18 cellular contexts compared by ENCODE assay signal in genomic region chr9:116859763-116860162, GRCh38.
DNase-seq lines count a peak whose midpoint lies in the region; ATAC-seq and TF ChIP-seq lines count a peak whose summit lies in the region.
"Had no signal": no experiment of that assay in that cellular context is flagged by ENCODE, and none has a peak within 500 bp of the region (broad histone marks: within the 10 kb centered on the region; RNA-seq: fewer than 3 reads in every experiment).

No MANE protein-coding gene starts in this region.

- H3K36me3 ChIP-seq in kidney epithelial cell (ENCODE audit: control insufficient read depth, insufficient read depth, low read length): no peaks in the 10 kb centered on the region
- H3K36me3 ChIP-seq: ascending aorta, heart right ventricle, spleen, upper lobe of left lung had no signal

- no peak for TF ChIP-seq CTCF in kidney epithelial cell (IDR thresholded peaks at IDR 0.05; ENCODE audit: insufficient read depth, low read length, poor library complexity, severe bottlenecking)

- intact Hi-C loops in Right ventricle myocardium inferior (cut with DNase I): loop anchor here (2.0 to 5.0 kb wide), 2 partner anchors 123 to 1267 kb away; no protein-coding TSS in a partner anchor

- DNase-seq in DMS79 treated with DMSO at 0.1 percent for 48 hours (lab: John Stamatoyannopoulos, UW) (peak; percentile 87), NCI-H187 treated with DMSO at 0.1 percent for 48 hours (lab: John Stamatoyannopoulos, UW) (peak; percentile 43), SW480 (ENCODE audit: low spot score) (peak; percentile 2), kidney epithelial cell (ENCODE audit: low read depth) (peak; percentile 14), NOMO-1 (lab: John Stamatoyannopoulos, UW; ENCODE audit: unreplicated experiment in 2 of 2) (no peak), Right ventricle myocardium inferior (ENCODE audit: missing footprints) (no peak)
- DNase-seq: activated naive CD4-positive, alpha-beta T cell treated with anti-CD3 and anti-CD28 coated beads, Interleukin-2, amount 50 U/mL, for 16 hours; immature natural killer cell; spleen; stimulated activated CD4-positive, alpha-beta T cell treated with anti-CD3 and anti-CD28 coated beads, Interleukin-4, amount 100 ng/mL, for 4 hours had no signal

- H3K27me3 ChIP-seq in kidney epithelial cell (ENCODE audit: control insufficient read depth, insufficient read depth, low read length): no peaks in the 10 kb centered on the region
- H3K27me3 ChIP-seq: ascending aorta, upper lobe of left lung had no signal

- ATAC-seq in HG03342 (IDR thresholded peaks at IDR 0.05; ENCODE audit: unreplicated experiment) (no peak), Right ventricle myocardium inferior (no peak), GM18511 (IDR thresholded peaks at IDR 0.05; ENCODE audit: unreplicated experiment) (no peak)
- ATAC-seq: activated T-cell treated with anti-CD3 and anti-CD28 coated beads, Interleukin-2, amount 50 U/mL, for 72 hours; effector memory CD8-positive, alpha-beta T cell; stimulated activated naive CD8-positive, alpha-beta T cell treated with anti-CD3 and anti-CD28 coated beads, Interleukin-15, amount 100 ng/mL, for 72 hours had no signal

- H3K4me3 ChIP-seq in kidney epithelial cell (ENCODE audit: low read depth, low read length): no peak overlapping the region
- H3K4me3 ChIP-seq: ascending aorta, heart right ventricle, spleen, upper lobe of left lung had no signal

Comparison
In these comparisons a context has a peak if more than half of its experiments do, and no peak if none do; other contexts are left out.
1. DNase-seq: peak in DMS79 treated with DMSO at 0.1 percent for 48 hours (single experiment), NCI-H187 treated with DMSO at 0.1 percent for 48 hours (single experiment), SW480 (single experiment) and kidney epithelial cell (single experiment); none in NOMO-1 (0 of 2) and Right ventricle myocardium inferior (single experiment).